Comparison of ENCODE assay signal across 26 cellular contexts in genomic region chr13:81408647-81409046, GRCh38.
"Had no signal": no experiment of that assay in that cellular context is flagged by ENCODE, and none has a peak within 500 bp of the region (broad histone marks: within the 10 kb centered on the region; RNA-seq: fewer than 3 reads in every experiment).

No MANE protein-coding gene starts in this region.

- H3K4me3 ChIP-seq: stomach, suprapubic skin, testis, thoracic aorta, thyroid gland, tibial artery, tibial nerve, transverse colon, upper lobe of left lung, upper lobe of right lung, uterus, vagina had no signal

- DNase-seq: stimulated activated CD4-positive, alpha-beta T cell treated with anti-CD3 and anti-CD28 coated beads, Interleukin-2, amount 100 ng/mL, for 48 hours; stimulated activated CD4-positive, alpha-beta T cell treated with anti-CD3 and anti-CD28 coated beads, Interleukin-4, amount 100 ng/mL, for 1 hour; stimulated activated CD4-positive, alpha-beta T cell treated with anti-CD3 and anti-CD28 coated beads, Interleukin-4, amount 100 ng/mL, for 24 hours; stimulated activated CD4-positive, alpha-beta T cell treated with anti-CD3 and anti-CD28 coated beads, Interleukin-4, amount 100 ng/mL, for 4 hours; stimulated activated CD8-positive, alpha-beta memory T cell treated with anti-CD3 and anti-CD28 coated beads, Interleukin-4, amount 100 ng/mL, for 48 hours; stimulated activated naive B cell treated with anti-CD40 and anti-IgM and Interleukin-4, amounts not matched to agents 10 μg/mL and 1 μg/mL and 100 μg/mL, for 72 hours; stimulated activated naive CD4-positive, alpha-beta T cell; stimulated activated naive CD4-positive, alpha-beta T cell treated with Interleukin-2 at 50 U/mL for 16 hours; stimulated activated naive CD8-positive, alpha-beta T cell treated with anti-CD3 and anti-CD28 coated beads, Interleukin-15, amount 100 ng/mL, for 72 hours; stimulated activated naive CD8-positive, alpha-beta T cell treated with anti-CD3 and anti-CD28 coated beads, Interleukin-15, Interleukin-2, amounts not matched to agents 100 U/mL and 50 U/mL, for 24 hours; stomach; substantia nigra; testis; thyroid gland; tibial artery; transverse colon; trophoblast cell; upper lobe of left lung; upper lobe of right lung; uterus had no signal

- ATAC-seq: stimulated activated effector memory CD8-positive, alpha-beta T cell treated with anti-CD3 and anti-CD28 coated beads, Interleukin-12 subunit alpha, Interleukin-12 subunit beta, amount 100 ng/mL, for 72 hours; stimulated activated memory B cell treated with anti-CD40 and anti-IgM and Interleukin-4, amounts not matched to agents 10 μg/mL and 1 μg/mL and 100 μg/mL, for 72 hours; stimulated activated naive B cell treated with anti-CD40 and anti-IgM and Interleukin-4, amounts not matched to agents 10 μg/mL and 1 μg/mL and 100 μg/mL, for 72 hours; stimulated activated naive CD8-positive, alpha-beta T cell treated with anti-CD3 and anti-CD28 coated beads, Interleukin-15, amount 100 ng/mL, for 72 hours; stimulated activated naive CD8-positive, alpha-beta T cell treated with anti-CD3 and anti-CD28 coated beads, Interleukin-15, Interleukin-2, amounts not matched to agents 100 U/mL and 50 U/mL, for 24 hours; upper lobe of right lung had no signal

- H3K36me3 ChIP-seq: stomach, suprapubic skin, thoracic aorta, thyroid gland, tibial artery, tibial nerve, transverse colon, upper lobe of left lung, upper lobe of right lung, uterus, vagina had no signal

- H3K9me3 ChIP-seq: stomach, suprapubic skin, testis, thoracic aorta, thyroid gland, tibial artery, tibial nerve, transverse colon, upper lobe of left lung, upper lobe of right lung, uterus, vagina had no signal

- H3K4me1 ChIP-seq: stomach, suprapubic skin, testis, thyroid gland, tibial artery, tibial nerve, transverse colon, upper lobe of left lung, upper lobe of right lung, uterus, vagina had no signal
